Comparison of ENCODE assay signal across 11 cellular contexts in the genomic region with DNA sequence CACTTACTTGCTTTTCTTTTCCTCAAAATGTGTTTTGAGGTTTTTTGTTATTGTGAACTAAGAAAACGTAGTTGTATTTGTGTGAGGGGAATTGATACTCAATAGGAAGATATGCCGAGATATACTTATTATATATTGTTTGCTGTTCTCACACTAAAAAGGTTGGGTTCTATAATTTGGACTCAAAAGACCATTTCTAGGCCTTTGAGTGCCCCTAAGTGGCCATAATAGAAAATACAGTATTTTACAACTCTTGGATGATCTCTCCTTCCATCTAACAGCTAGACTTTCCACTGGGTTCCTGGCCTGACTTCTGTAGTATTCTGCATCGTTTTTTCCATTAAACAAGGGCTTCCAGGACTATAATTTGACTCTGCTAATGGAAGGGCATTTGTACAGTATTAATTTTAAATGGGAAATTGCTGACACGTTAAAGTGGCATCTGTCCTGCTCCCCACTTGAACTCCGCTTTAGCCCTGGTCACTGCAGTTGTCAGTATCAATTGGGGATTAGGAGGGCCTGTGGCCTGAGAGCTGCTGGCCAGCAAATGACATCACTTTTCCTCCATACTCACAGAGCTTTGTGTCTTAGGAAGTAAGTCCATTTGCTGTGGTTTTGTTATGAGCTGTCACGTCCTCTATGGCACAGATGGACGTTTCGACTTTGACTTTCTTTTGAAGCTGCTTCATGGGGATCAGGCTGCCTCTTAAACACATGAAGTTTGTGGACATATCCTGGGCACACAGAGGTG.
DNase-seq lines count a peak whose midpoint lies in the region; ATAC-seq, FAIRE-seq and TF ChIP-seq lines count a peak whose summit lies in the region.
"Had no signal": no experiment of that assay in that cellular context is flagged by ENCODE, and none has a peak within 500 bp of the region (broad histone marks: within the 10 kb centered on the region; RNA-seq: fewer than 3 reads in every experiment).

No MANE protein-coding gene starts in this region.

- POLR2A ChIA-PET in AG04449 (lab: Yijun Ruan, JAX), result no interaction called here

- CTCF ChIA-PET in AG04449 (lab: Yijun Ruan, JAX), result interaction anchor here (0.7 to 5.8 kb wide), 19 partner anchors 10 to 1208 kb away, joined by 3 to 69 read pairs (median 4); a partner anchor contains a TSS

- no peaks in the 10 kb centered on the region for H3K9me3 ChIP-seq in small intestine (ENCODE audit: control insufficient read depth, low read depth)

- H3K27me3 ChIP-seq in small intestine (ENCODE audit: control insufficient read depth in 2 of 2, insufficient read depth in 2 of 2, low read length in 2 of 2), result no peaks in the 10 kb centered on the region

- DNase-seq in AG04449 (ENCODE audit: low read depth, low spot score), result no peak
- peak; percentile 16 for DNase-seq in NCI-H2227 treated with DMSO at 0.1 percent for 48 hours (lab: John Stamatoyannopoulos, UW)
- peak; percentile 71 for DNase-seq in fibroblast of peridontal ligament (ENCODE audit: extremely low read depth)
- DNase-seq in COLO668 (lab: John Stamatoyannopoulos, UW; ENCODE audit: unreplicated experiment), result no peak
- no peak for DNase-seq in DMS79 (lab: John Stamatoyannopoulos, UW)
- DNase-seq in small intestine, result no peak
- DNase-seq: GDM1; islet precursor cell; stimulated activated CD4-positive, alpha-beta T cell treated with anti-CD3 and anti-CD28 coated beads, Interleukin-4, amount 100 ng/mL, for 1 hour had no signal

- no peak for FAIRE-seq in small intestine (lab: Jason Lieb, UNC)

- H3K36me3 ChIP-seq in small intestine (ENCODE audit: control insufficient read depth in 2 of 2, insufficient read depth in 2 of 2, low read length in 2 of 2), result no peaks in the 10 kb centered on the region

- peak; percentile 68 for ATAC-seq in GM18498 (IDR thresholded peaks at IDR 0.05; ENCODE audit: unreplicated experiment)
- no peak for ATAC-seq in GM21619 (IDR thresholded peaks at IDR 0.05; ENCODE audit: unreplicated experiment)

- TF ChIP-seq CTCF in AG04449 (IDR thresholded peaks at IDR 0.05; ENCODE audit: insufficient read depth, low read length, missing control alignments), result peak; percentile 9

- peaks cover 0 to 6% of the 10 kb centered on the region in 2 donors for H3K4me1 ChIP-seq in small intestine (ENCODE audit: control insufficient read depth in 2 of 2, insufficient read depth in 1 of 2, low read depth in 1 of 2, low read length in 1 of 2)

- no peak overlapping the region for H3K27ac ChIP-seq in small intestine (ENCODE audit: low read depth in 1 of 2, low read length in 1 of 2)

- WGBS in small intestine, 3 donors, result 80 to 89% (median 81%) methylated on average over 8 of the region's 8 CpGs

- H3K4me3 ChIP-seq in AG04449 (ENCODE audit: low read depth, low read length) (no peak overlapping the region), small intestine (ENCODE audit: low read depth in 1 of 2, low read length in 2 of 2) (no peak overlapping the region)

Comparison
In these comparisons a context has a peak if more than half of its experiments do, and no peak if none do; other contexts are left out.
1. DNase-seq: peak in NCI-H2227 treated with DMSO at 0.1 percent for 48 hours (single experiment) and fibroblast of peridontal ligament (single experiment); none in AG04449 (single experiment), COLO668 (single experiment), DMS79 (single experiment) and small intestine (single experiment).